In the genomic region with DNA sequence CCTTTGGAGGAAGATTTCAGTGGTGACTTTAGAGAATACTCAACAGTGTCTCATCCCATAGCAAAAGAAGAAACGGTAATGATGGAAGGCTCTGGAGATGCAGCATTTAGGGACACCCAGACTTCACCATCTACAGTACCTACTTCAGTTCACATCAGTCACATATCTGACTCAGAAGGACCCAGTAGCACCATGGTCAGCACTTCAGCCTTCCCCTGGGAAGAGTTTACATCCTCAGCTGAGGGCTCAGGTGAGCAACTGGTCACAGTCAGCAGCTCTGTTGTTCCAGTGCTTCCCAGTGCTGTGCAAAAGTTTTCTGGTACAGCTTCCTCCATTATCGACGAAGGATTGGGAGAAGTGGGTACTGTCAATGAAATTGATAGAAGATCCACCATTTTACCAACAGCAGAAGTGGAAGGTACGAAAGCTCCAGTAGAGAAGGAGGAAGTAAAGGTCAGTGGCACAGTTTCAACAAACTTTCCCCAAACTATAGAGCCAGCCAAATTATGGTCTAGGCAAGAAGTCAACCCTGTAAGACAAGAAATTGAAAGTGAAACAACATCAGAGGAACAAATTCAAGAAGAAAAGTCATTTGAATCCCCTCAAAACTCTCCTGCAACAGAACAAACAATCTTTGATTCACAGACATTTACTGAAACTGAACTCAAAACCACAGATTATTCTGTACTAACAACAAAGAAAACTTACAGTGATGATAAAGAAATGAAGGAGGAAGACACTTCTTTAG, we compare ENCODE assay signal across 1 cellular context.
TF ChIP-seq lines count a peak whose summit lies in the region.

No MANE protein-coding gene starts in this region.

TF ChIP-seq in WTC11, 78 proteins besides CTCF, POLR2A, EP300 and RAD21 (continued from another document):
- TF ChIP-seq, protein P1, sequence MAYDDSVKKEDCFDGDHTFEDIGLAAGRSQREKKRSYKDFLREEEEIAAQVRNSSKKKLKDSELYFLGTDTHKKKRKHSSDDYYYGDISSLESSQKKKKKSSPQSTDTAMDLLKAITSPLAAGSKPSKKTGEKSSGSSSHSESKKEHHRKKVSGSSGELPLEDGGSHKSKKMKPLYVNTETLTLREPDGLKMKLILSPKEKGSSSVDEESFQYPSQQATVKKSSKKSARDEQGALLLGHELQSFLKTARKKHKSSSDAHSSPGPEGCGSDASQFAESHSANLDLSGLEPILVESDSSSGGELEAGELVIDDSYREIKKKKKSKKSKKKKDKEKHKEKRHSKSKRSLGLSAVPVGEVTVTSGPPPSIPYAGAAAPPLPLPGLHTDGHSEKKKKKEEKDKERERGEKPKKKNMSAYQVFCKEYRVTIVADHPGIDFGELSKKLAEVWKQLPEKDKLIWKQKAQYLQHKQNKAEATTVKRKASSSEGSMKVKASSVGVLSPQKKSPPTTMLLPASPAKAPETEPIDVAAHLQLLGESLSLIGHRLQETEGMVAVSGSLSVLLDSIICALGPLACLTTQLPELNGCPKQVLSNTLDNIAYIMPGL (CRISPR knock-in tag; IDR thresholded peaks at IDR 0.05), result no peak
- TF ChIP-seq, protein P2, sequence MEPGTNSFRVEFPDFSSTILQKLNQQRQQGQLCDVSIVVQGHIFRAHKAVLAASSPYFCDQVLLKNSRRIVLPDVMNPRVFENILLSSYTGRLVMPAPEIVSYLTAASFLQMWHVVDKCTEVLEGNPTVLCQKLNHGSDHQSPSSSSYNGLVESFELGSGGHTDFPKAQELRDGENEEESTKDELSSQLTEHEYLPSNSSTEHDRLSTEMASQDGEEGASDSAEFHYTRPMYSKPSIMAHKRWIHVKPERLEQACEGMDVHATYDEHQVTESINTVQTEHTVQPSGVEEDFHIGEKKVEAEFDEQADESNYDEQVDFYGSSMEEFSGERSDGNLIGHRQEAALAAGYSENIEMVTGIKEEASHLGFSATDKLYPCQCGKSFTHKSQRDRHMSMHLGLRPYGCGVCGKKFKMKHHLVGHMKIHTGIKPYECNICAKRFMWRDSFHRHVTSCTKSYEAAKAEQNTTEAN (CRISPR knock-in tag; IDR thresholded peaks at IDR 0.05), result no peak
- TF ChIP-seq, protein P3, sequence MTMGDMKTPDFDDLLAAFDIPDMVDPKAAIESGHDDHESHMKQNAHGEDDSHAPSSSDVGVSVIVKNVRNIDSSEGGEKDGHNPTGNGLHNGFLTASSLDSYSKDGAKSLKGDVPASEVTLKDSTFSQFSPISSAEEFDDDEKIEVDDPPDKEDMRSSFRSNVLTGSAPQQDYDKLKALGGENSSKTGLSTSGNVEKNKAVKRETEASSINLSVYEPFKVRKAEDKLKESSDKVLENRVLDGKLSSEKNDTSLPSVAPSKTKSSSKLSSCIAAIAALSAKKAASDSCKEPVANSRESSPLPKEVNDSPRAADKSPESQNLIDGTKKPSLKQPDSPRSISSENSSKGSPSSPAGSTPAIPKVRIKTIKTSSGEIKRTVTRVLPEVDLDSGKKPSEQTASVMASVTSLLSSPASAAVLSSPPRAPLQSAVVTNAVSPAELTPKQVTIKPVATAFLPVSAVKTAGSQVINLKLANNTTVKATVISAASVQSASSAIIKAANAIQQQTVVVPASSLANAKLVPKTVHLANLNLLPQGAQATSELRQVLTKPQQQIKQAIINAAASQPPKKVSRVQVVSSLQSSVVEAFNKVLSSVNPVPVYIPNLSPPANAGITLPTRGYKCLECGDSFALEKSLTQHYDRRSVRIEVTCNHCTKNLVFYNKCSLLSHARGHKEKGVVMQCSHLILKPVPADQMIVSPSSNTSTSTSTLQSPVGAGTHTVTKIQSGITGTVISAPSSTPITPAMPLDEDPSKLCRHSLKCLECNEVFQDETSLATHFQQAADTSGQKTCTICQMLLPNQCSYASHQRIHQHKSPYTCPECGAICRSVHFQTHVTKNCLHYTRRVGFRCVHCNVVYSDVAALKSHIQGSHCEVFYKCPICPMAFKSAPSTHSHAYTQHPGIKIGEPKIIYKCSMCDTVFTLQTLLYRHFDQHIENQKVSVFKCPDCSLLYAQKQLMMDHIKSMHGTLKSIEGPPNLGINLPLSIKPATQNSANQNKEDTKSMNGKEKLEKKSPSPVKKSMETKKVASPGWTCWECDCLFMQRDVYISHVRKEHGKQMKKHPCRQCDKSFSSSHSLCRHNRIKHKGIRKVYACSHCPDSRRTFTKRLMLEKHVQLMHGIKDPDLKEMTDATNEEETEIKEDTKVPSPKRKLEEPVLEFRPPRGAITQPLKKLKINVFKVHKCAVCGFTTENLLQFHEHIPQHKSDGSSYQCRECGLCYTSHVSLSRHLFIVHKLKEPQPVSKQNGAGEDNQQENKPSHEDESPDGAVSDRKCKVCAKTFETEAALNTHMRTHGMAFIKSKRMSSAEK (CRISPR knock-in tag; IDR thresholded peaks at IDR 0.05; ENCODE audit: borderline replicate concordance), result no peak
- TF ChIP-seq, protein P4, sequence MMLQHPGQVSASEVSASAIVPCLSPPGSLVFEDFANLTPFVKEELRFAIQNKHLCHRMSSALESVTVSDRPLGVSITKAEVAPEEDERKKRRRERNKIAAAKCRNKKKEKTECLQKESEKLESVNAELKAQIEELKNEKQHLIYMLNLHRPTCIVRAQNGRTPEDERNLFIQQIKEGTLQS (CRISPR knock-in tag; conservative IDR thresholded peaks at IDR 0.05), result no peak
